ENCODE assay signal across 13 cellular contexts in the genomic region with DNA sequence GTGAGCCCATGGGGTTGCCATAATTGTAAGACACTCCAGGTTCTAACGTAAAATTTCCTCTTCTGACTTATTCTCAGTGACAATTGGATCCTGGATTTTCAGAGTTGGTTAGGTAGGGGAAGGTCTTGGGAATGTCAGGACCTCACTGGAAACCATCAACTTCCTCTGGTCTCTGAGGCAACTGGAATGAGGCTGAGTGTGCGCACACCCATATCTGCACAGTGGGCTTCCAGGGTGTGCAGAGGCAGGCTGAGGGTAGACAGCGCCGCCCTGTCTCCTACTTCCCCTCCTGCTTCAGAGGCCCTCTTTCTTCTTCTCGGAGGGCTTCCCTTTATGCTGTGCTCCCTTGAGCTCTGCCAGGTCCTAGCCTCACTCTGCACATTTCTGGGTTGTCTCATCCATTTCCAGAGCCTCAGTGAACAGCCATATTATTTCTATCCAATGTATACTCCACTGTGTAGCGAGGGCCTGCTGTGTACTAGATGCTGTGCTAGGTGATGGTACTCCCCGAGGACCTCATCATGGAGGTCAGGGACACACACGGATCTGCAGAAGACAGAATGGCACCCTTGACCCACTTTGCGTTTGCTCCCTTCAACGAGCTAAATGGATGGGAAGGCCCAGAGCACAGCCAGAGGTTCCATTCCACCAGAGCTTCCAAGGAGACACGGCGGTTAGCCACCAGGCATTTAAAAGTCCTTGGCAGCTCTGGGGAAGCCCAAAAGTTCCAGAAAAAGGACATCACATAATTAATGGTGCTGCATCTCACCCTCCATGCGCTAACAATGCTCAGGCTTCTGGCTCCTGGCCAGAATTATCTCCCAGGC. TPM values are rescaled to one million over a fixed set of nuclear protein-coding genes. Genes with fewer than 3 reads are reported as not detected.
DNase-seq lines count a peak whose midpoint lies in the region; ATAC-seq and TF ChIP-seq lines count a peak whose summit lies in the region.
"Had no signal": no experiment of that assay in that cellular context is flagged by ENCODE, and none has a peak within 500 bp of the region (broad histone marks: within the 10 kb centered on the region; RNA-seq: fewer than 3 reads in every experiment).

No MANE protein-coding gene starts in this region.

- no peak overlapping the region for H3K27ac ChIP-seq in coronary artery
- H3K27ac ChIP-seq: A549, brain microvascular endothelial cell, C4-2B had no signal

- TF ChIP-seq CTCF in coronary artery (IDR thresholded peaks at IDR 0.05) = no peak

- no peak overlapping the region for H3K4me3 ChIP-seq in coronary artery
- H3K4me3 ChIP-seq: A549, HAP-1 had no signal

- ATAC-seq in activated CD4-positive, CD25-positive, alpha-beta regulatory T cell treated with anti-CD3 and anti-CD28 coated beads, Interleukin-2, amount 50 U/mL, for 24 hours = no peak
- ATAC-seq in GM19351 (IDR thresholded peaks at IDR 0.05; ENCODE audit: unreplicated experiment) (peak; percentile 2), HG02970 (IDR thresholded peaks at IDR 0.05; ENCODE audit: low FRiP score, unreplicated experiment) (no peak)

- intact Hi-C loops in posterior vena cava (cut with DNase I) = no loop called here

- peak; percentile 17 for DNase-seq in activated CD4-positive, CD25-positive, alpha-beta regulatory T cell treated with anti-CD3 and anti-CD28 coated beads, Interleukin-2, amount 50 U/mL, for 72 hours
- DNase-seq in coronary artery (ENCODE audit: low spot score) (peak; percentile 65), posterior vena cava (ENCODE audit: low spot score) (peak; percentile 72), NCI-H2029 treated with DMSO at 0.1 percent for 48 hours (lab: John Stamatoyannopoulos, UW) (no peak)
- no peak for DNase-seq in stimulated activated CD4-positive, alpha-beta T cell treated with anti-CD3 and anti-CD28 coated beads, Interleukin-15, amount 100 ng/mL, for 24 hours
- DNase-seq: NCI-H2227 treated with DMSO at 0.1 percent for 48 hours had no signal

RNA-seq across cellular contexts. Expression of gene ACAA1, which starts 18.3 kb away (rescaled TPM):
- total RNA-seq in posterior vena cava = 10 to 100 TPM; 29.8 to 41.9 TPM

RNA-seq across cellular contexts. Expression of gene MYD88, which starts 19.8 kb away (rescaled TPM):
- 10 to 100 TPM; 24.7 to 26.3 TPM for total RNA-seq in posterior vena cava

RNA-seq across cellular contexts. Expression of gene OXSR1, which starts 46.7 kb away (rescaled TPM):
- total RNA-seq in posterior vena cava = 10 to 100 TPM; 30.4 to 52.3 TPM

Comparison
In these comparisons a context has a peak if more than half of its experiments do, and no peak if none do; other contexts are left out.
1. DNase-seq: peak in activated CD4-positive, CD25-positive, alpha-beta regulatory T cell treated with anti-CD3 and anti-CD28 coated beads, Interleukin-2, amount 50 U/mL, for 72 hours (single experiment), coronary artery (single experiment) and posterior vena cava (single experiment); none in stimulated activated CD4-positive, alpha-beta T cell treated with anti-CD3 and anti-CD28 coated beads, Interleukin-15, amount 100 ng/mL, for 24 hours (single experiment) and NCI-H2029 treated with DMSO at 0.1 percent for 48 hours (single experiment).